In genomic region chr5:122490718-122491117, GRCh38 we compare ENCODE assay signal across 34 cellular contexts.
"Had no signal": no experiment of that assay in that cellular context is flagged by ENCODE, and none has a peak within 500 bp of the region (broad histone marks: within the 10 kb centered on the region; RNA-seq: fewer than 3 reads in every experiment).

No MANE protein-coding gene starts in this region.

- H3K9ac ChIP-seq: KMS-11 had no signal

- H3K4me2 ChIP-seq: KMS-11 had no signal

- H3K36me3 ChIP-seq: MG63 had no signal

- H3K4me3 ChIP-seq: MG63 had no signal

- H3K9me3 ChIP-seq: MG63 had no signal

- DNase-seq: Karpas-422, Kasumi-1, MG63, MM.1S, MV-4-11, NCI-H1048, NCI-H1092, NCI-H1092 treated with DMSO at 0.1 percent for 48 hours, NCI-H1105, NCI-H1105 treated with DMSO at 0.1 percent for 48 hours, NCI-H1417, NCI-H1417 treated with DMSO at 0.1 percent for 48 hours, NCI-H1436, NCI-H1436 treated with DMSO at 0.1 percent for 48 hours, NCI-H146, NCI-H1694, NCI-H1694 treated with DMSO at 0.1 percent for 48 hours, NCI-H187, NCI-H187 treated with DMSO at 0.1 percent for 48 hours, NCI-H1930, NCI-H2029, NCI-H2029 treated with DMSO at 0.1 percent for 48 hours, NCI-H2081, NCI-H2081 treated with DMSO at 0.1 percent for 48 hours, NCI-H2107, NCI-H2171, NCI-H2171 treated with DMSO at 0.1 percent for 48 hours, NCI-H2227 treated with DMSO at 0.1 percent for 48 hours, NCI-H226, NCI-H345, NCI-H446, NCI-H446 treated with DMSO at 0.1 percent for 48 hours, NCI-H510A had no signal

- H3K27ac ChIP-seq: KMS-11 had no signal
